8 cellular contexts compared by ENCODE assay signal in genomic region chr5:140926211-140926902, GRCh38. TPM values are rescaled to one million over a fixed set of nuclear protein-coding genes. Genes with fewer than 3 reads are reported as not detected.
A peak's percentile ranks its signal among the peaks of the same experiment; 100 is the strongest.
DNase-seq lines count a peak whose midpoint lies in the region; ATAC-seq lines count a peak whose summit lies in the region.

Gene PCDHAC1 (plus strand): TSS chr5:140926299. CDS start chr5:140926893, 594 bp downstream.

- no peak within 1 kb of the TSS for H3K27ac Mint-ChIP-seq in activated CD4-positive, alpha-beta T cell treated with anti-CD3 and anti-CD28 coated beads, Interleukin-2, amount 10 ng/mL, durations not matched to agents 24 days and 14 days

- H3K27ac ChIP-seq in muscle layer of duodenum (ENCODE audit: low read length) (no peak within 1 kb of the TSS), temporal lobe (ENCODE audit: low read depth, low read length) (no peak within 1 kb of the TSS)

- H3K4me3 ChIP-seq in muscle layer of duodenum (ENCODE audit: low read depth in 1 of 2, low read length in 2 of 2) = peak within 1 kb of the TSS; percentile 64 to 70

- peak; percentile 97 for DNase-seq in DMS 273 (lab: John Stamatoyannopoulos, UW; ENCODE audit: unreplicated experiment)
- DNase-seq in NCI-H128 (lab: John Stamatoyannopoulos, UW; ENCODE audit: unreplicated experiment) = peak; percentile 71
- peak; percentile 57 for DNase-seq in activated CD4-positive, alpha-beta T cell treated with anti-CD3 and anti-CD28 coated beads, Interleukin-2, amount 10 ng/mL, durations not matched to agents 24 days and 14 days
- DNase-seq in fibroblast of peridontal ligament (ENCODE audit: extremely low read depth) = peak; percentile 1

- H3K36me3 Mint-ChIP-seq in activated CD4-positive, alpha-beta T cell treated with anti-CD3 and anti-CD28 coated beads, Interleukin-2, amount 10 ng/mL, durations not matched to agents 24 days and 14 days (ENCODE audit: low read depth) = no peaks in the 10 kb centered on the region

- peaks cover 17% of the 10 kb centered on the region for H3K27me3 Mint-ChIP-seq in activated CD4-positive, alpha-beta T cell treated with anti-CD3 and anti-CD28 coated beads, Interleukin-2, amount 10 ng/mL, durations not matched to agents 24 days and 14 days

- H3K9me3 ChIP-seq in muscle layer of duodenum (ENCODE audit: control insufficient read depth in 1 of 2, low read length in 2 of 2) = no peaks in the 10 kb centered on the region

- ATAC-seq in HG03442 (IDR thresholded peaks at IDR 0.05; ENCODE audit: unreplicated experiment) (no peak), HG03432 (IDR thresholded peaks at IDR 0.05; ENCODE audit: unreplicated experiment) (no peak)

- intact Hi-C loops in activated CD4-positive, alpha-beta T cell treated with anti-CD3 and anti-CD28 coated beads, Interleukin-2, amount 10 ng/mL, durations not matched to agents 24 days and 14 days (cut with micrococcal nuclease) = no loop called here

- no peaks in the 10 kb centered on the region for H3K36me3 ChIP-seq in muscle layer of duodenum (ENCODE audit: control insufficient read depth in 1 of 2, insufficient read depth in 2 of 2, low read length in 2 of 2)

- H3K4me3 Mint-ChIP-seq in activated CD4-positive, alpha-beta T cell treated with anti-CD3 and anti-CD28 coated beads, Interleukin-2, amount 10 ng/mL, durations not matched to agents 24 days and 14 days = no peak within 1 kb of the TSS

- no peaks in the 10 kb centered on the region for H3K27me3 ChIP-seq in muscle layer of duodenum (ENCODE audit: low read depth, low read length)

- no peaks in the 10 kb centered on the region for H3K4me1 Mint-ChIP-seq in activated CD4-positive, alpha-beta T cell treated with anti-CD3 and anti-CD28 coated beads, Interleukin-2, amount 10 ng/mL, durations not matched to agents 24 days and 14 days

- peaks cover 0 to 19% of the 10 kb centered on the region in 2 donors for H3K4me1 ChIP-seq in muscle layer of duodenum (ENCODE audit: control insufficient read depth in 1 of 2, insufficient read depth in 2 of 2, low read length in 2 of 2)

- peaks cover 3% of the 10 kb centered on the region for H3K9me3 Mint-ChIP-seq in activated CD4-positive, alpha-beta T cell treated with anti-CD3 and anti-CD28 coated beads, Interleukin-2, amount 10 ng/mL, durations not matched to agents 24 days and 14 days

RNA-seq across cellular contexts. Expression of gene PCDHAC1, which starts in this region (rescaled TPM):
- total RNA-seq in activated CD4-positive, alpha-beta T cell treated with anti-CD3 and anti-CD28 coated beads, Interleukin-2, amount 10 ng/mL, durations not matched to agents 24 days and 14 days = not detected in 2 replicates
- total RNA-seq in temporal lobe = 28.3 TPM

Comparison
In these comparisons a context has a peak if more than half of its experiments do, and no peak if none do; other contexts are left out.
1. RNA of gene PCDHAC1 (total RNA-seq): 28.3 TPM in temporal lobe (single experiment); not detected in activated CD4-positive, alpha-beta T cell treated with anti-CD3 and anti-CD28 coated beads, Interleukin-2, amount 10 ng/mL, durations not matched to agents 24 days and 14 days; every median in the first group is over 10 times any median in the second.
2. Peak in DNase-seq in activated CD4-positive, alpha-beta T cell treated with anti-CD3 and anti-CD28 coated beads, Interleukin-2, amount 10 ng/mL, durations not matched to agents 24 days and 14 days; RNA of the gene not detected or under 1 TPM.
3. DNase-seq: peak in every context shown above with its lines; median percentile 97 in DMS 273; 71 in NCI-H128; 57 in activated CD4-positive, alpha-beta T cell treated with anti-CD3 and anti-CD28 coated beads, Interleukin-2, amount 10 ng/mL, durations not matched to agents 24 days and 14 days; 1 in fibroblast of peridontal ligament.